In genomic region chr14:90061849-90062794, GRCh38 we compare ENCODE assay signal across 9 cellular contexts. TPM values are rescaled to one million over a fixed set of nuclear protein-coding genes. Genes with fewer than 3 reads are reported as not detected.
DNase-seq lines count a peak whose midpoint lies in the region; ATAC-seq and TF ChIP-seq lines count a peak whose summit lies in the region.
"Had no signal": no experiment of that assay in that cellular context is flagged by ENCODE, and none has a peak within 500 bp of the region (broad histone marks: within the 10 kb centered on the region; RNA-seq: fewer than 3 reads in every experiment).

TSS of gene KCNK13 (plus strand) at chr14:90061994. CDS start at chr14:90062206, 212 bp downstream.

- ATAC-seq in left ventricle myocardium superior (peak; percentile 33), omental fat pad (ENCODE audit: low FRiP score) (no peak), GM21381 (IDR thresholded peaks at IDR 0.05; ENCODE audit: unreplicated experiment) (no peak), HG02588 (IDR thresholded peaks at IDR 0.05; ENCODE audit: unreplicated experiment) (no peak)

- TF ChIP-seq CTCF in DOHH2 (IDR thresholded peaks at IDR 0.05; ENCODE audit: low read depth, low read length, poor library complexity, severe bottlenecking) (no peak), omental fat pad (IDR thresholded peaks at IDR 0.05) (no peak)

- H4K20me1 ChIP-seq in DOHH2 (ENCODE audit: control insufficient read depth, insufficient read depth, low read depth, low read length) = no peaks in the 10 kb centered on the region

- H3K4me3 ChIP-seq in DOHH2 (ENCODE audit: low read length) (peak within 1 kb of the TSS; percentile 40), rectal smooth muscle tissue (ENCODE audit: low read length) (peak within 1 kb of the TSS; percentile 46)

- peak within 1 kb of the TSS; percentile 53 for H3K4me2 ChIP-seq in DOHH2 (ENCODE audit: low read length)

- intact Hi-C loops in left ventricle myocardium superior (cut with micrococcal nuclease) = no loop called here

- H3K9me2 ChIP-seq in DOHH2 (replicated peaks; ENCODE audit: control insufficient read depth, low read length) = no peaks in the 10 kb centered on the region

- H3K36me3 ChIP-seq in DOHH2 (ENCODE audit: control insufficient read depth, low read length) (no peaks in the 10 kb centered on the region), rectal smooth muscle tissue (ENCODE audit: control insufficient read depth, insufficient read depth, low read length) (no peaks in the 10 kb centered on the region)

- H3K27me3 ChIP-seq in DOHH2 (ENCODE audit: control insufficient read depth, low read length) (peaks cover 65% of the 10 kb centered on the region), rectal smooth muscle tissue (ENCODE audit: control insufficient read depth, insufficient read depth, low read length) (peaks cover 21% of the 10 kb centered on the region)

- H3F3A ChIP-seq in DOHH2 (ENCODE audit: control insufficient read depth, insufficient read depth) = peaks cover 4% of the 10 kb centered on the region; the same call in 1 of the 2 replicates

- H3K27ac ChIP-seq in DOHH2 (ENCODE audit: low read depth, low read length) = no peak within 1 kb of the TSS
- no peak within 1 kb of the TSS for H3K27ac ChIP-seq in rectal smooth muscle tissue (ENCODE audit: low read depth, low read length)

- H3K79me2 ChIP-seq in DOHH2 (ENCODE audit: control insufficient read depth, low read length) = no peaks in the 10 kb centered on the region

- H3K9ac ChIP-seq in rectal smooth muscle tissue (ENCODE audit: low read length) = no peak within 1 kb of the TSS

- H3K9me3 ChIP-seq in DOHH2 (ENCODE audit: control insufficient read depth, insufficient read depth, low read length) = peaks cover 4% of the 10 kb centered on the region; the same call in 1 of the 2 replicates

- DNase-seq in NCI-H1417 (lab: John Stamatoyannopoulos, UW) (peak in 2 of 3 experiments; percentile 92 to 95), left ventricle myocardium superior (peak; percentile 45), omental fat pad (ENCODE audit: low spot score) (no peak)
- peak; percentile 30 to 38 for DNase-seq in activated T-cell treated with anti-CD3 and anti-CD28 coated beads, Interleukin-2, amount 50 U/mL, for 48 hours

- H3K4me1 ChIP-seq in DOHH2 (ENCODE audit: control insufficient read depth, low read length) = peaks cover 36% of the 10 kb centered on the region
- H3K4me1 ChIP-seq in rectal smooth muscle tissue (ENCODE audit: control insufficient read depth, insufficient read depth, low read length) = no peaks in the 10 kb centered on the region

RNA-seq across cellular contexts. Expression of gene KCNK13, which starts in this region (rescaled TPM):
- total RNA-seq in left ventricle myocardium superior (4.5 TPM), omental fat pad (1 to 10 TPM in 2 of 4 donors, under 1 TPM in 1, not detected in 1; 0.28 to 5.9 (median 2.0) TPM)
- total RNA-seq: NCI-H460 had no signal
